1 cellular context compared by ENCODE assay signal in the genomic region with DNA sequence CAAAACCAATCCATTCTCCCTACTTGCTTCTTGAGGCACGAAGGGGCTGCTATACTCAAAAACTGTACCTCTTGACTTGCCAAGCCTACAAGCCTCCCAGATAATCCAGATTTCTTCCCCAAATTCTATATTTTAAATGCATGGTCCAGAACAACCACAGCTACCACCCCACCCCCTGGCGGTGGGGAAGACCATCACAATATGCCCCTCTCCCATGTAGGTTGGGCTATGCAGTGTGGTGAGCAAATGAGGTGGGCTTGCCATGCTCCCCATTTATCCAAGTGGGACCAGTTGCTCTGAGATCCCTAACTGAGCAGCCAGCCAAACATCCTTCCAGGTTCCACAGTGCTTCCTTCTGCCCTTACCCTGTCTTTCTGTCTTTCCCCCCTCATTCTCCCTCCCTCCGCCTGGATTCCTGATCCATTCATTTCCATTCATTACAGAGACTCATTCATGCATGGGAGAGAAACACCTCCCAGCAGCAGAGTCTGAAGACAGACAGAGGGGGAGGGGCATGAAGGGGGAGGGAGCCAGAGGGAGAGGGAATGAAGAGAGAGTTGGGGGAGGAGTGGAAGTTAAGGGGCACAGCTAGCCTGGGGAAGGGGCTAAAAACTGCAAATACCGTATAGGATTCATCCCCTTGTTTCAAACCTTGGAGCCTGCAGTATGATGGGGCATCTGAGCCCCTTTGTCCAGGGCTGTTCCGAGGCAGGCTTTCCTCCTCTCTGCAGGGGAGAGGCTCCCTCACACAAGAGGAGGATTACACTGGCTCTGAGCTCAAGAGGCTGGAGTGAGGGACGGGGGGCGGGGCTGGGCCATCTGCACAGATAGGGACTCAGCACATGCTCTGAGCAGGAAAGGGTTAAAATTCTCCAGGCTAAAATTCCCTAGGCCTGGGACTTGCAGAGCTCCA.
TF ChIP-seq lines count a peak whose summit lies in the region.

No MANE protein-coding gene starts in this region.

TF ChIP-seq in A549, 52 proteins besides CTCF, POLR2A, EP300 and RAD21 (continued from another document):
- TF ChIP-seq, protein P1, sequence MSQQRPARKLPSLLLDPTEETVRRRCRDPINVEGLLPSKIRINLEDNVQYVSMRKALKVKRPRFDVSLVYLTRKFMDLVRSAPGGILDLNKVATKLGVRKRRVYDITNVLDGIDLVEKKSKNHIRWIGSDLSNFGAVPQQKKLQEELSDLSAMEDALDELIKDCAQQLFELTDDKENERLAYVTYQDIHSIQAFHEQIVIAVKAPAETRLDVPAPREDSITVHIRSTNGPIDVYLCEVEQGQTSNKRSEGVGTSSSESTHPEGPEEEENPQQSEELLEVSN (IDR thresholded peaks at IDR 0.05; ENCODE audit: borderline replicate concordance, low read depth), result no peak
- TF ChIP-seq CBX8 (IDR thresholded peaks at IDR 0.05) (no peak), HOXA7 (CRISPR knock-in tag; IDR thresholded peaks at IDR 0.05) (no peak), CBX2 (IDR thresholded peaks at IDR 0.05; ENCODE audit: borderline replicate concordance, low read depth) (no peak), ZFP36 (IDR thresholded peaks at IDR 0.05; ENCODE audit: borderline replicate concordance, partially characterized antibody) (no peak)
